In genomic region chr2:108612153-108612513, GRCh38 we compare ENCODE assay signal across 8 cellular contexts.
DNase-seq lines count a peak whose midpoint lies in the region; ATAC-seq and TF ChIP-seq lines count a peak whose summit lies in the region.

No MANE protein-coding gene starts in this region.

- intact Hi-C loops in CD14-positive monocyte (cut with micrococcal nuclease), result no loop called here
- intact Hi-C loops in activated T-helper 1 cell treated with anti-CD3 and anti-CD28 coated beads, Interleukin-12 subunit alpha, Interleukin-12 subunit beta, Interleukin-2, Interleukin-4 antibody, amounts not matched to agents 30 ng/mL and 10 ng/mL and 1 ng/mL, durations not matched to agents 14 hours and 24 hours and 36 hours (cut with micrococcal nuclease), result loop anchor here (1.0 to 2.0 kb wide), 5 partner anchors 9 to 107 kb away; partner anchors contain the start of gene RANBP2
- intact Hi-C loops in prostate gland (cut with DNase I), result no loop called here
- intact Hi-C loops in ascending aorta (cut with DNase I), result no loop called here

- H3K9me3 ChIP-seq in prostate gland, result no peaks in the 10 kb centered on the region
- no peaks in the 10 kb centered on the region for H3K9me3 ChIP-seq in ascending aorta

- no peaks in the 10 kb centered on the region for H3K36me3 ChIP-seq in prostate gland
- no peaks in the 10 kb centered on the region for H3K36me3 ChIP-seq in ascending aorta

- H3K36me3 Mint-ChIP-seq in CD14-positive monocyte, result peaks cover 58 to 63% of the 10 kb centered on the region in 2 donors
- peaks cover 14% of the 10 kb centered on the region for H3K36me3 Mint-ChIP-seq in activated T-helper 1 cell treated with anti-CD3 and anti-CD28 coated beads, Interleukin-12 subunit alpha, Interleukin-12 subunit beta, Interleukin-2, Interleukin-4 antibody, amounts not matched to agents 30 ng/mL and 10 ng/mL and 1 ng/mL, durations not matched to agents 14 hours and 24 hours and 36 hours (ENCODE audit: low read depth)
- no peaks in the 10 kb centered on the region for H3K36me3 Mint-ChIP-seq in WTC11

- POLR2A ChIA-PET in WTC11 (lab: Charles Lee), result no interaction called here

- H3K4me3 ChIP-seq in prostate gland, result no peak overlapping the region
- no peak overlapping the region for H3K4me3 ChIP-seq in ascending aorta

- H3K27me3 ChIP-seq in prostate gland (replicated peaks; ENCODE audit: insufficient read depth) (no peaks in the 10 kb centered on the region), ascending aorta (no peaks in the 10 kb centered on the region)

- H3K27ac Mint-ChIP-seq in CD14-positive monocyte, result peak overlapping the region in 6 of 7 donors; percentile 50 to 80 (median 63)
- H3K27ac Mint-ChIP-seq in activated T-helper 1 cell treated with anti-CD3 and anti-CD28 coated beads, Interleukin-12 subunit alpha, Interleukin-12 subunit beta, Interleukin-2, Interleukin-4 antibody, amounts not matched to agents 30 ng/mL and 10 ng/mL and 1 ng/mL, durations not matched to agents 14 hours and 24 hours and 36 hours, result peak overlapping the region; percentile 95
- no peak overlapping the region for H3K27ac Mint-ChIP-seq in WTC11

- ATAC-seq in GM19043 (IDR thresholded peaks at IDR 0.05; ENCODE audit: low read depth, unreplicated experiment), result peak; percentile 79
- ATAC-seq in HG03139 (IDR thresholded peaks at IDR 0.05; ENCODE audit: unreplicated experiment), result peak; percentile 81
- no peak for ATAC-seq in WTC11

- H3K4me1 ChIP-seq in prostate gland (replicated peaks), result peaks cover 36% of the 10 kb centered on the region
- peaks cover 0 to 16% of the 10 kb centered on the region in 2 donors for H3K4me1 ChIP-seq in ascending aorta

- H3K27me3 Mint-ChIP-seq in CD14-positive monocyte (ENCODE audit: low read depth in 3 of 3) (no peaks in the 10 kb centered on the region), WTC11 (ENCODE audit: low read depth) (no peaks in the 10 kb centered on the region)
- no peaks in the 10 kb centered on the region for H3K27me3 Mint-ChIP-seq in activated T-helper 1 cell treated with anti-CD3 and anti-CD28 coated beads, Interleukin-12 subunit alpha, Interleukin-12 subunit beta, Interleukin-2, Interleukin-4 antibody, amounts not matched to agents 30 ng/mL and 10 ng/mL and 1 ng/mL, durations not matched to agents 14 hours and 24 hours and 36 hours (ENCODE audit: insufficient read depth)

- DNase-seq in CD14-positive monocyte (ENCODE audit: low spot score) (no peak), prostate gland (ENCODE audit: low spot score) (no peak), NCI-H1092 treated with DMSO at 0.1 percent for 48 hours (lab: John Stamatoyannopoulos, UW) (no peak), WTC11 (ENCODE audit: low spot score) (no peak), ascending aorta (ENCODE audit: low spot score in 2 of 2) (no peak)
- DNase-seq in activated T-helper 1 cell treated with anti-CD3 and anti-CD28 coated beads, Interleukin-12 subunit alpha, Interleukin-12 subunit beta, Interleukin-2, Interleukin-4 antibody, amounts not matched to agents 30 ng/mL and 10 ng/mL and 1 ng/mL, durations not matched to agents 14 hours and 24 hours and 36 hours (ENCODE audit: low spot score), result peak; percentile 44

- 49% methylated on average over 5 of the region's 5 CpGs for WGBS in prostate gland

- TF ChIP-seq CTCF in CD14-positive monocyte (IDR thresholded peaks at IDR 0.05) (no peak), prostate gland (IDR thresholded peaks at IDR 0.05) (no peak), WTC11 (IDR thresholded peaks at IDR 0.05) (no peak), ascending aorta (IDR thresholded peaks at IDR 0.05) (no peak)

- H3K4me1 Mint-ChIP-seq in CD14-positive monocyte (peaks cover 40% of the 10 kb centered on the region), WTC11 (peaks cover 29% of the 10 kb centered on the region)
- peaks cover 92% of the 10 kb centered on the region for H3K4me1 Mint-ChIP-seq in activated T-helper 1 cell treated with anti-CD3 and anti-CD28 coated beads, Interleukin-12 subunit alpha, Interleukin-12 subunit beta, Interleukin-2, Interleukin-4 antibody, amounts not matched to agents 30 ng/mL and 10 ng/mL and 1 ng/mL, durations not matched to agents 14 hours and 24 hours and 36 hours (ENCODE audit: low read depth)

- H3K9me3 Mint-ChIP-seq in CD14-positive monocyte, result no peaks in the 10 kb centered on the region
- no peaks in the 10 kb centered on the region for H3K9me3 Mint-ChIP-seq in activated T-helper 1 cell treated with anti-CD3 and anti-CD28 coated beads, Interleukin-12 subunit alpha, Interleukin-12 subunit beta, Interleukin-2, Interleukin-4 antibody, amounts not matched to agents 30 ng/mL and 10 ng/mL and 1 ng/mL, durations not matched to agents 14 hours and 24 hours and 36 hours
- H3K9me3 Mint-ChIP-seq in WTC11, result no peaks in the 10 kb centered on the region

- peak overlapping the region; percentile 66 to 69 for H3K27ac ChIP-seq in prostate gland
- H3K27ac ChIP-seq in ascending aorta, result no peak overlapping the region

- no peak for TF ChIP-seq POLR2A in prostate gland (IDR thresholded peaks at IDR 0.05)

- CTCF ChIA-PET in WTC11 (lab: Charles Lee), result interaction anchor here (6.4 kb wide), 1 partner anchor 25 kb away, joined by 65 read pairs; no protein-coding TSS in a partner anchor

- H3K4me3 Mint-ChIP-seq in CD14-positive monocyte (no peak overlapping the region), WTC11 (no peak overlapping the region)
- H3K4me3 Mint-ChIP-seq in activated T-helper 1 cell treated with anti-CD3 and anti-CD28 coated beads, Interleukin-12 subunit alpha, Interleukin-12 subunit beta, Interleukin-2, Interleukin-4 antibody, amounts not matched to agents 30 ng/mL and 10 ng/mL and 1 ng/mL, durations not matched to agents 14 hours and 24 hours and 36 hours, result peak overlapping the region; percentile 55

TF ChIP-seq in WTC11, 78 proteins besides CTCF, POLR2A, EP300 and RAD21:
- TF ChIP-seq ZNF317 (CRISPR knock-in tag; IDR thresholded peaks at IDR 0.05; ENCODE audit: borderline replicate concordance, low read depth) (no peak), CBFB (CRISPR knock-in tag; IDR thresholded peaks at IDR 0.05; ENCODE audit: low read depth) (no peak), FOXK1 (CRISPR knock-in tag; IDR thresholded peaks at IDR 0.05) (no peak), ZNF121 (CRISPR knock-in tag; IDR thresholded peaks at IDR 0.05) (no peak), ZNF138 (CRISPR knock-in tag; conservative IDR thresholded peaks at IDR 0.05) (no peak), ZNF219 (CRISPR knock-in tag; IDR thresholded peaks at IDR 0.05; ENCODE audit: borderline replicate concordance) (no peak), KAT7 (CRISPR knock-in tag; IDR thresholded peaks at IDR 0.05; ENCODE audit: borderline replicate concordance) (no peak), USF2 (CRISPR knock-in tag; IDR thresholded peaks at IDR 0.05) (no peak), NFYB (CRISPR knock-in tag; conservative IDR thresholded peaks at IDR 0.05; ENCODE audit: low read depth) (no peak), TP53 (CRISPR knock-in tag; IDR thresholded peaks at IDR 0.05) (no peak), NFE2L1 (CRISPR knock-in tag; IDR thresholded peaks at IDR 0.05) (no peak), NR2C2 (CRISPR knock-in tag; IDR thresholded peaks at IDR 0.05) (no peak), ZNF263 (CRISPR knock-in tag; IDR thresholded peaks at IDR 0.05; ENCODE audit: low read depth) (no peak), ZNF423 (CRISPR knock-in tag; IDR thresholded peaks at IDR 0.05) (no peak)
- TF ChIP-seq, protein P1, sequence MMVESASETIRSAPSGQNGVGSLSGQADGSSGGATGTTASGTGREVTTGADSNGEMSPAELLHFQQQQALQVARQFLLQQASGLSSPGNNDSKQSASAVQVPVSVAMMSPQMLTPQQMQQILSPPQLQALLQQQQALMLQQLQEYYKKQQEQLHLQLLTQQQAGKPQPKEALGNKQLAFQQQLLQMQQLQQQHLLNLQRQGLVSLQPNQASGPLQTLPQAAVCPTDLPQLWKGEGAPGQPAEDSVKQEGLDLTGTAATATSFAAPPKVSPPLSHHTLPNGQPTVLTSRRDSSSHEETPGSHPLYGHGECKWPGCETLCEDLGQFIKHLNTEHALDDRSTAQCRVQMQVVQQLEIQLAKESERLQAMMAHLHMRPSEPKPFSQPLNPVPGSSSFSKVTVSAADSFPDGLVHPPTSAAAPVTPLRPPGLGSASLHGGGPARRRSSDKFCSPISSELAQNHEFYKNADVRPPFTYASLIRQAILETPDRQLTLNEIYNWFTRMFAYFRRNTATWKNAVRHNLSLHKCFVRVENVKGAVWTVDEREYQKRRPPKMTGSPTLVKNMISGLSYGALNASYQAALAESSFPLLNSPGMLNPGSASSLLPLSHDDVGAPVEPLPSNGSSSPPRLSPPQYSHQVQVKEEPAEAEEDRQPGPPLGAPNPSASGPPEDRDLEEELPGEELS (CRISPR knock-in tag; IDR thresholded peaks at IDR 0.05), result no peak
- TF ChIP-seq, protein P2, sequence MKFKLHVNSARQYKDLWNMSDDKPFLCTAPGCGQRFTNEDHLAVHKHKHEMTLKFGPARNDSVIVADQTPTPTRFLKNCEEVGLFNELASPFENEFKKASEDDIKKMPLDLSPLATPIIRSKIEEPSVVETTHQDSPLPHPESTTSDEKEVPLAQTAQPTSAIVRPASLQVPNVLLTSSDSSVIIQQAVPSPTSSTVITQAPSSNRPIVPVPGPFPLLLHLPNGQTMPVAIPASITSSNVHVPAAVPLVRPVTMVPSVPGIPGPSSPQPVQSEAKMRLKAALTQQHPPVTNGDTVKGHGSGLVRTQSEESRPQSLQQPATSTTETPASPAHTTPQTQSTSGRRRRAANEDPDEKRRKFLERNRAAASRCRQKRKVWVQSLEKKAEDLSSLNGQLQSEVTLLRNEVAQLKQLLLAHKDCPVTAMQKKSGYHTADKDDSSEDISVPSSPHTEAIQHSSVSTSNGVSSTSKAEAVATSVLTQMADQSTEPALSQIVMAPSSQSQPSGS (CRISPR knock-in tag; IDR thresholded peaks at IDR 0.05; ENCODE audit: borderline replicate concordance, low read depth), result no peak

Comparison
In these comparisons a context has a peak if more than half of its experiments do, and no peak if none do; other contexts are left out.
1. H3K27ac ChIP-seq: peak in prostate gland (2 of 2); none in ascending aorta (0 of 2).